In genomic region chr12:71771069-71771468, GRCh38 we compare ENCODE assay signal across 21 cellular contexts.
"Had no signal": no experiment of that assay in that cellular context is flagged by ENCODE, and none has a peak within 500 bp of the region (broad histone marks: within the 10 kb centered on the region; RNA-seq: fewer than 3 reads in every experiment).

No MANE protein-coding gene starts in this region.

- DNase-seq: activated CD4-positive, alpha-beta memory T cell treated with anti-CD3 and anti-CD28 coated beads for 36 hours; activated CD4-positive, alpha-beta T cell treated with anti-CD3 and anti-CD28 coated beads for 36 hours; activated naive CD4-positive, alpha-beta T cell; activated naive CD8-positive, alpha-beta T cell treated with anti-CD3 and anti-CD28 coated beads, Interleukin-2, amount 10 ng/mL, durations not matched to agents 7 days and 5 days; activated T-cell treated with anti-CD3 and anti-CD28 coated beads for 4 hours; body of pancreas; caudate nucleus; colonic mucosa; esophagus squamous epithelium; foreskin keratinocyte; hypothalamus; islet precursor cell; left ventricle myocardium superior; right cardiac atrium; stimulated activated naive CD8-positive, alpha-beta T cell treated with anti-CD3 and anti-CD28 coated beads, Interleukin-15, Interleukin-2, amounts not matched to agents 100 U/mL and 50 U/mL, for 24 hours; substantia nigra; SW 1271; tibial artery had no signal

- H3K4me1 Mint-ChIP-seq: neural crest cell, WTC11 had no signal

- H3K9me3 ChIP-seq: body of pancreas, colonic mucosa, esophagus squamous epithelium, tibial artery had no signal

- H3K27ac Mint-ChIP-seq: activated CD4-positive, alpha-beta memory T cell treated with anti-CD3 and anti-CD28 coated beads for 36 hours; activated CD4-positive, alpha-beta T cell treated with anti-CD3 and anti-CD28 coated beads for 36 hours; activated naive CD8-positive, alpha-beta T cell treated with anti-CD3 and anti-CD28 coated beads, Interleukin-2, amount 10 ng/mL, durations not matched to agents 7 days and 5 days; progenitor cell of endocrine pancreas; WTC11 had no signal

- ATAC-seq: activated CD4-positive, alpha-beta T cell treated with anti-CD3 and anti-CD28 coated beads for 36 hours; body of pancreas; foreskin keratinocyte; left ventricle myocardium superior; stimulated activated naive CD8-positive, alpha-beta T cell treated with anti-CD3 and anti-CD28 coated beads, Interleukin-15, Interleukin-2, amounts not matched to agents 100 U/mL and 50 U/mL, for 24 hours; WTC11 had no signal

- H3K27me3 Mint-ChIP-seq: activated CD4-positive, alpha-beta memory T cell treated with anti-CD3 and anti-CD28 coated beads for 36 hours; activated CD4-positive, alpha-beta T cell treated with anti-CD3 and anti-CD28 coated beads for 36 hours; activated naive CD8-positive, alpha-beta T cell treated with anti-CD3 and anti-CD28 coated beads, Interleukin-2, amount 10 ng/mL, durations not matched to agents 7 days and 5 days; progenitor cell of endocrine pancreas had no signal

- H3K4me3 Mint-ChIP-seq: activated CD4-positive, alpha-beta memory T cell treated with anti-CD3 and anti-CD28 coated beads for 36 hours; activated CD4-positive, alpha-beta T cell treated with anti-CD3 and anti-CD28 coated beads for 36 hours; activated naive CD8-positive, alpha-beta T cell treated with anti-CD3 and anti-CD28 coated beads, Interleukin-2, amount 10 ng/mL, durations not matched to agents 7 days and 5 days; neural crest cell; WTC11 had no signal

- H3K9me3 Mint-ChIP-seq: activated CD4-positive, alpha-beta memory T cell treated with anti-CD3 and anti-CD28 coated beads for 36 hours; activated naive CD8-positive, alpha-beta T cell treated with anti-CD3 and anti-CD28 coated beads, Interleukin-2, amount 10 ng/mL, durations not matched to agents 7 days and 5 days; neural crest cell; WTC11 had no signal

- H3K27ac ChIP-seq: body of pancreas, colonic mucosa, esophagus squamous epithelium, foreskin keratinocyte, tibial artery had no signal
